In the genomic region with DNA sequence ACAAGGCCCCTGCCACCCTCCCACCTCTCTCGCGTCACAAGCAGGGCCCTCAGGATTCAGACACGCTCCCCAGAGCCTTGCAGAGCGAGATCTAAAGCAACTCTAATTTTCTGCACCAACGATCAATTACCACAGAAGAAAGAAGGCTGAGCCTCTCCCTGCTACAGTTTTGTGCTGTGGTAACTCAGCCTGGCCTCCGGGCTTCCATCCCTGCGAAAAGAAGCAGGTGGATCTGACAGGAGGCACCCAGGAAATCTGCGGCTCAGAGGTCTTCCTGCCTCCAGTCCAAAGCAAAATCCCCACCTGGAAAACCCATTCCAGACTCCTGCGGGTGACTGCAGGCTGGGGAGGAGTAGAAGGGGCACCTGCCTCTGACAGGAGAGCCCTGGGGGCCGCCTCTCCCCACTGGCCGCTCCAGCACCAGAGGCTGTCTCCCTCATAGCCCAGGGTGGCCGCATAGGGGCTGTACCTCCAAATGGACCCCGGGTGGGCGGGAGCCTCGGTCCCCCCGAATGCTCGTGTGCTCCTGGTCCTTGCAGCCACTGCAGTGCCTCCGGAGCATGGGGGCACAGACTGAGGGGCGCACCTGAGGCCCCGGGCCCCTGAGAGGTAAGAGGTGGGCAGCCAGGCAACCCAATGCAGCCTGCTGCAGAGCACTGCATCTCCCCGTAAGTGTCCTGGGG, we compare ENCODE assay signal across 23 cellular contexts. TPM values are rescaled to one million over a fixed set of nuclear protein-coding genes. Genes with fewer than 3 reads are reported as not detected.
DNase-seq lines count a peak whose midpoint lies in the region; ATAC-seq, FAIRE-seq and TF ChIP-seq lines count a peak whose summit lies in the region.
"Had no signal": no experiment of that assay in that cellular context is flagged by ENCODE, and none has a peak within 500 bp of the region (broad histone marks: within the 10 kb centered on the region; RNA-seq: fewer than 3 reads in every experiment).

No MANE protein-coding gene starts in this region.

- H3K4me2 ChIP-seq in BLaER1 (peak overlapping the region; percentile 100), HepG2 (ENCODE audit: low read depth, low read length) (no peak overlapping the region), trophoblast cell (ENCODE audit: low read length) (no peak overlapping the region)
- H3K4me2 ChIP-seq: KMS-11 had no signal

- no peak overlapping the region for H2AK5ac ChIP-seq in trophoblast cell (ENCODE audit: low read length)

- H3K4me3 ChIP-seq in BLaER1 (peak overlapping the region; percentile 60), HepG2 (replicated peaks in 1 of 3; ENCODE audit: insufficient read depth in 1 of 3, low read depth in 2 of 3, low read length in 3 of 3) (no peak overlapping the region), trophoblast cell (ENCODE audit: low read depth, low read length) (peak overlapping the region; percentile 20)
- H3K4me3 ChIP-seq: prostate gland had no signal

- H2BK12ac ChIP-seq in trophoblast cell (ENCODE audit: low read length), result no peak overlapping the region

- H3K27ac ChIP-seq in BLaER1, result peak overlapping the region; percentile 86
- peak overlapping the region; percentile 79 for H3K27ac ChIP-seq in RWPE1
- H3K27ac ChIP-seq in HepG2 (ENCODE audit: extremely low read length, insufficient read depth, low read length), result no peak overlapping the region
- no peak overlapping the region for H3K27ac ChIP-seq in trophoblast cell (ENCODE audit: low read depth, low read length)
- H3K27ac ChIP-seq: KMS-11, neutrophil, prostate gland, VCaP had no signal

- H3K4ac ChIP-seq in trophoblast cell (ENCODE audit: low read depth, low read length), result peak overlapping the region; percentile 73

- H3K36me3 ChIP-seq in BLaER1 (0 out of 2 replicates have a peak, but pooled peaks cover 6% of the 10 kb centered on the region), HepG2 (replicated peaks in 1 of 2; ENCODE audit: control insufficient read depth in 1 of 2, insufficient read depth in 2 of 2, low read length in 2 of 2) (no peaks in the 10 kb centered on the region), trophoblast cell (ENCODE audit: control insufficient read depth in 1 of 2, insufficient read depth in 2 of 2, low read length in 2 of 2) (peaks cover 2 to 9% of the 10 kb centered on the region in 2 experiments)
- H3K36me3 ChIP-seq: neutrophil, prostate gland had no signal

- H3K27me3 ChIP-seq in BLaER1 (no peaks in the 10 kb centered on the region), HepG2 (ENCODE audit: control insufficient read depth in 1 of 2, insufficient read depth in 2 of 2, low read length in 2 of 2) (peaks cover 9 to 60% of the 10 kb centered on the region in 2 experiments), trophoblast cell (ENCODE audit: insufficient read depth, low read length) (no peaks in the 10 kb centered on the region)

- H3K23ac ChIP-seq in trophoblast cell (ENCODE audit: low read length), result no peak overlapping the region

- WGBS in HepG2 (ENCODE audit: low lambda C conversion rate), result 26% methylated on average over 8 of the region's 21 CpGs
- no CpG with 5 or more reads among the region's 21 CpGs for WGBS in trophoblast cell (ENCODE audit: extremely low coverage, insufficient coverage, insufficient read length)

- no peak overlapping the region for H4K12ac ChIP-seq in trophoblast cell (ENCODE audit: low read depth, low read length)

- no peak for TF ChIP-seq RAD21 in HepG2 (CRISPR knock-in tag; IDR thresholded peaks at IDR 0.05)

- H3K9me3 Mint-ChIP-seq in naive thymus-derived CD8-positive, alpha-beta T cell, result peaks cover 0 to 11% (median 0%) of the 10 kb centered on the region in 9 donors
- H3K9me3 Mint-ChIP-seq in activated T-helper 1 cell treated with anti-CD3 and anti-CD28 coated beads, Interleukin-12 subunit alpha, Interleukin-12 subunit beta, Interleukin-2, Interleukin-4 antibody, amounts not matched to agents 30 ng/mL and 10 ng/mL and 1 ng/mL, durations not matched to agents 14 hours and 24 hours and 36 hours, result no peaks in the 10 kb centered on the region
- H3K9me3 Mint-ChIP-seq: stimulated activated naive CD8-positive, alpha-beta T cell treated with anti-CD3 and anti-CD28 coated beads, Interleukin-15, Interleukin-2, amounts not matched to agents 100 ng/mL and 50 ng/mL, for 24 hours had no signal

- H3K9ac ChIP-seq in BLaER1 (peak overlapping the region; percentile 80), HepG2 (ENCODE audit: insufficient read depth, low read depth, low read length) (no peak overlapping the region), trophoblast cell (ENCODE audit: low read length) (peak overlapping the region; percentile 38)
- H3K9ac ChIP-seq: KMS-11 had no signal

- peak overlapping the region; percentile 25 for H3K18ac ChIP-seq in trophoblast cell (ENCODE audit: low read length)

- H3K36me3 Mint-ChIP-seq in naive thymus-derived CD8-positive, alpha-beta T cell, result no peaks in the 10 kb centered on the region
- H3K36me3 Mint-ChIP-seq in activated T-helper 1 cell treated with anti-CD3 and anti-CD28 coated beads, Interleukin-12 subunit alpha, Interleukin-12 subunit beta, Interleukin-2, Interleukin-4 antibody, amounts not matched to agents 30 ng/mL and 10 ng/mL and 1 ng/mL, durations not matched to agents 14 hours and 24 hours and 36 hours (ENCODE audit: low read depth), result no peaks in the 10 kb centered on the region

- DNase-seq in RWPE1 (ENCODE audit: low spot score) (no peak), HepG2 (ENCODE audit: low spot score) (no peak), trophoblast cell (no peak)
- no peak for DNase-seq in naive thymus-derived CD8-positive, alpha-beta T cell
- no peak for DNase-seq in activated T-helper 1 cell treated with anti-CD3 and anti-CD28 coated beads, Interleukin-12 subunit alpha, Interleukin-12 subunit beta, Interleukin-2, Interleukin-4 antibody, amounts not matched to agents 30 ng/mL and 10 ng/mL and 1 ng/mL, durations not matched to agents 14 hours and 24 hours and 36 hours (ENCODE audit: low spot score)
- DNase-seq: activated CD4-positive, alpha-beta T cell treated with anti-CD3 and anti-CD28 coated beads for 48 hours; activated gamma-delta T cell treated with Interleukin-2 at 50 U/mL for 16 hours; activated naive CD8-positive, alpha-beta T cell treated with anti-CD3 and anti-CD28 coated beads, Interleukin-2, amount 50 U/mL, for 24 hours; activated T-cell treated with anti-CD3 and anti-CD28 coated beads, Interleukin-2, amount 50 U/mL, for 1 hour; DMS79; GF-D8; MM.1S; NCI-H1417 treated with DMSO at 0.1 percent for 48 hours; SHP77; T-helper 9 cell had no signal

- H3K4me1 ChIP-seq in BLaER1 (peaks cover 100% of the 10 kb centered on the region), HepG2 (ENCODE audit: insufficient read depth, low read length) (no peaks in the 10 kb centered on the region), trophoblast cell (ENCODE audit: control insufficient read depth in 1 of 2, insufficient read depth in 2 of 2, low read length in 2 of 2) (peaks cover 20 to 31% of the 10 kb centered on the region in 2 experiments)

- no peak for FAIRE-seq in HepG2 (lab: Jason Lieb, UNC)
- FAIRE-seq: keratinocyte had no signal

- H2BK5ac ChIP-seq in trophoblast cell (ENCODE audit: low read depth, low read length, poor library complexity), result no peak overlapping the region

- peaks cover 5% of the 10 kb centered on the region for H3K79me1 ChIP-seq in trophoblast cell (ENCODE audit: low read length)

- POLR2A ChIA-PET in RWPE1 (lab: Yijun Ruan, JAX; ENCODE audit: low non-redundant PET), result no interaction called here
- POLR2A ChIA-PET in HepG2 (lab: Yijun Ruan, JAX), result no interaction called here
- POLR2A ChIA-PET in naive thymus-derived CD8-positive, alpha-beta T cell (lab: Charles Lee), result no interaction called here

- no peak overlapping the region for H3K4me3 Mint-ChIP-seq in naive thymus-derived CD8-positive, alpha-beta T cell
- no peak overlapping the region for H3K4me3 Mint-ChIP-seq in activated T-helper 1 cell treated with anti-CD3 and anti-CD28 coated beads, Interleukin-12 subunit alpha, Interleukin-12 subunit beta, Interleukin-2, Interleukin-4 antibody, amounts not matched to agents 30 ng/mL and 10 ng/mL and 1 ng/mL, durations not matched to agents 14 hours and 24 hours and 36 hours
- H3K4me3 Mint-ChIP-seq: activated naive CD8-positive, alpha-beta T cell treated with anti-CD3 and anti-CD28 coated beads, Interleukin-2, amount 50 U/mL, for 24 hours; stimulated activated naive CD8-positive, alpha-beta T cell treated with anti-CD3 and anti-CD28 coated beads, Interleukin-15, Interleukin-2, amounts not matched to agents 100 ng/mL and 50 ng/mL, for 24 hours had no signal

- no peak for TF ChIP-seq CTCF in RWPE1 (conservative IDR thresholded peaks at IDR 0.05; ENCODE audit: low read depth)
- TF ChIP-seq CTCF in HepG2 (CRISPR knock-in tag; IDR thresholded peaks at IDR 0.05), result no peak

- BruUV-seq in HepG2 (replicated peaks; lab: Mats Ljungman, UMichigan), result no TSS peak

- ATAC-seq in HepG2, result peak; percentile 14; the same call in 2 of the 3 replicates
- no peak for ATAC-seq in naive thymus-derived CD8-positive, alpha-beta T cell
- no peak for ATAC-seq in GM18519 (IDR thresholded peaks at IDR 0.05; ENCODE audit: low FRiP score, unreplicated experiment)
- ATAC-seq: activated naive CD8-positive, alpha-beta T cell treated with anti-CD3 and anti-CD28 coated beads, Interleukin-2, amount 50 U/mL, for 24 hours had no signal

- no peak for TF ChIP-seq EP300 in HepG2 (IDR thresholded peaks at IDR 0.05; ENCODE audit: low read depth in 2 of 2, low read length in 2 of 2)
- TF ChIP-seq EP300 in HepG2 (CRISPR knock-in tag; IDR thresholded peaks at IDR 0.05; ENCODE audit: borderline replicate concordance), result no peak

- H3K14ac ChIP-seq in trophoblast cell (ENCODE audit: low read length), result no peak overlapping the region

- no peak for TF ChIP-seq POLR2A in HepG2 (IDR thresholded peaks at IDR 0.05; ENCODE audit: insufficient read depth in 1 of 2, low read depth in 2 of 2, low read length in 2 of 2)

- no peak overlapping the region for H3K27ac Mint-ChIP-seq in naive thymus-derived CD8-positive, alpha-beta T cell
- no peak overlapping the region for H3K27ac Mint-ChIP-seq in activated T-helper 1 cell treated with anti-CD3 and anti-CD28 coated beads, Interleukin-12 subunit alpha, Interleukin-12 subunit beta, Interleukin-2, Interleukin-4 antibody, amounts not matched to agents 30 ng/mL and 10 ng/mL and 1 ng/mL, durations not matched to agents 14 hours and 24 hours and 36 hours
- H3K27ac Mint-ChIP-seq: activated naive CD8-positive, alpha-beta T cell treated with anti-CD3 and anti-CD28 coated beads, Interleukin-2, amount 50 U/mL, for 24 hours; stimulated activated naive CD8-positive, alpha-beta T cell treated with anti-CD3 and anti-CD28 coated beads, Interleukin-15, Interleukin-2, amounts not matched to agents 100 ng/mL and 50 ng/mL, for 24 hours had no signal

- H4K20me1 ChIP-seq in BLaER1, result peaks cover 98% of the 10 kb centered on the region
- no peaks in the 10 kb centered on the region for H4K20me1 ChIP-seq in HepG2 (ENCODE audit: insufficient read depth, low read length)

- no peaks in the 10 kb centered on the region for H3K9me3 ChIP-seq in BLaER1
- no peaks in the 10 kb centered on the region for H3K9me3 ChIP-seq in HepG2 (ENCODE audit: low read length)
- H3K9me3 ChIP-seq in trophoblast cell (ENCODE audit: insufficient read depth, low read depth, low read length), result peaks cover 2% of the 10 kb centered on the region
- H3K9me3 ChIP-seq: neutrophil, prostate gland had no signal

- no peak overlapping the region for H4K8ac ChIP-seq in trophoblast cell (ENCODE audit: low read depth, low read length)

- intact Hi-C loops in HepG2 (cut with micrococcal nuclease; ENCODE audit: unreplicated experiment), result no loop called here
- intact Hi-C loops in activated T-helper 1 cell treated with anti-CD3 and anti-CD28 coated beads, Interleukin-12 subunit alpha, Interleukin-12 subunit beta, Interleukin-2, Interleukin-4 antibody, amounts not matched to agents 30 ng/mL and 10 ng/mL and 1 ng/mL, durations not matched to agents 14 hours and 24 hours and 36 hours (cut with micrococcal nuclease), result no loop called here

- no peak overlapping the region for H2AFZ ChIP-seq in HepG2 (ENCODE audit: low read length)
- no peak overlapping the region for H2AFZ ChIP-seq in trophoblast cell (ENCODE audit: insufficient read depth, low read length, poor library complexity)

- no peak overlapping the region for H4K91ac ChIP-seq in trophoblast cell (ENCODE audit: low read depth, low read length)

- no peaks in the 10 kb centered on the region for H3K4me1 Mint-ChIP-seq in naive thymus-derived CD8-positive, alpha-beta T cell
- no peaks in the 10 kb centered on the region for H3K4me1 Mint-ChIP-seq in activated T-helper 1 cell treated with anti-CD3 and anti-CD28 coated beads, Interleukin-12 subunit alpha, Interleukin-12 subunit beta, Interleukin-2, Interleukin-4 antibody, amounts not matched to agents 30 ng/mL and 10 ng/mL and 1 ng/mL, durations not matched to agents 14 hours and 24 hours and 36 hours (ENCODE audit: low read depth)
- H3K4me1 Mint-ChIP-seq: activated naive CD8-positive, alpha-beta T cell treated with anti-CD3 and anti-CD28 coated beads, Interleukin-2, amount 50 U/mL, for 24 hours had no signal

- CTCF ChIA-PET in RWPE1 (lab: Yijun Ruan, JAX), result interaction anchor here (0.7 kb wide), 1 partner anchor 35 kb away, joined by 3 read pairs; no protein-coding TSS in a partner anchor
- CTCF ChIA-PET in HepG2 (lab: Yijun Ruan, JAX; ENCODE audit: low intra/inter-chr PET ratio, low total read pairs), result no interaction called here

- H3K79me2 ChIP-seq in HepG2 (ENCODE audit: insufficient read depth, low read length), result no peaks in the 10 kb centered on the region
- H3K79me2 ChIP-seq in trophoblast cell (ENCODE audit: control insufficient read depth, insufficient read depth, low read length, poor library complexity), result peaks cover 10% of the 10 kb centered on the region

- H3K27me3 Mint-ChIP-seq in naive thymus-derived CD8-positive, alpha-beta T cell, result peaks cover 0 to 26% (median 7%) of the 10 kb centered on the region in 5 donors
- no peaks in the 10 kb centered on the region for H3K27me3 Mint-ChIP-seq in activated T-helper 1 cell treated with anti-CD3 and anti-CD28 coated beads, Interleukin-12 subunit alpha, Interleukin-12 subunit beta, Interleukin-2, Interleukin-4 antibody, amounts not matched to agents 30 ng/mL and 10 ng/mL and 1 ng/mL, durations not matched to agents 14 hours and 24 hours and 36 hours (ENCODE audit: insufficient read depth)

- H2BK120ac ChIP-seq in trophoblast cell (ENCODE audit: insufficient read depth, low read length, poor library complexity), result no peak overlapping the region

- in situ Hi-C loops in HepG2 (cut with HindIII; ENCODE audit: extremely low pct_ligation_motif_present, low pct_unique_long_range_greater_than_20kb), result no loop called here

RNA-seq across cellular contexts. Expression of a gene that starts 31.0 kb away (rescaled TPM):
- total RNA-seq in HepG2 (2016; rRNA removed; fragmentation: Illumina TruSeq; extraction: Trizol), result not detected in 2 replicates
- total RNA-seq in HepG2 (2016; cell fraction: cytosol; rRNA removed; fragmentation: Illumina TruSeq; extraction: Trizol; ENCODE audit: low read depth), result not detected in 2 replicates
- total RNA-seq in HepG2 (2016; cell fraction: insoluble cytoplasmic fraction; rRNA removed; fragmentation: Illumina TruSeq; extraction: Trizol), result not detected in 2 replicates
- not detected in 2 replicates for total RNA-seq in HepG2 (2016; cell fraction: membrane; rRNA removed; fragmentation: Illumina TruSeq; extraction: Trizol)
- total RNA-seq in HepG2 (2016; cell fraction: nucleus; rRNA removed; fragmentation: Illumina TruSeq; extraction: Trizol), result not detected in 2 replicates
- polyA plus RNA-seq in HepG2 (2011; rRNA removed), result not detected in 2 replicates
- 0.04 TPM in 1 of 2 replicates, not detected in the other for polyA plus RNA-seq in HepG2 (2011; cell fraction: cytosol; rRNA removed)
- not detected in 2 replicates for polyA plus RNA-seq in HepG2 (2011; cell fraction: nucleus; rRNA removed)
- polyA plus RNA-seq in HepG2 (2012), result not detected in 2 replicates
- not detected in 2 replicates for polyA plus RNA-seq in HepG2 (2016; cell fraction: cytosol; fragmentation: Illumina TruSeq; extraction: Trizol; ENCODE audit: low read depth)
- not detected in 2 replicates for polyA plus RNA-seq in HepG2 (2016; cell fraction: insoluble cytoplasmic fraction; fragmentation: Illumina TruSeq; extraction: Trizol; ENCODE audit: low read depth)
- not detected in 2 replicates for polyA plus RNA-seq in HepG2 (2016; cell fraction: membrane; fragmentation: Illumina TruSeq; extraction: Trizol; ENCODE audit: low read depth)
- not detected in 2 replicates for polyA plus RNA-seq in HepG2 (2016; cell fraction: nucleus; fragmentation: Illumina TruSeq; extraction: Trizol; ENCODE audit: insufficient read depth, low read depth)
- 8.0 TPM in 1 of 2 replicates, not detected in the other for polyA minus RNA-seq in HepG2 (2011; rRNA and poly(A)+ RNA removed; ENCODE audit: low replicate concordance)
- polyA minus RNA-seq in HepG2 (2011; cell fraction: cytosol; rRNA and poly(A)+ RNA removed), result 0.53 TPM in 1 of 2 replicates, not detected in the other
- 0.26 TPM in 1 of 2 replicates, not detected in the other for polyA minus RNA-seq in HepG2 (2011; cell fraction: nucleus; rRNA and poly(A)+ RNA removed)
- 194 and 203 TPM in 2 replicates for polyA plus RNA-seq in trophoblast cell (2013)
- 1 to 10 TPM in 1 of 2 experiments, under 1 TPM in 1; 0.42 to 1.1 TPM for total RNA-seq in naive thymus-derived CD8-positive, alpha-beta T cell
- 1 to 10 TPM; 1.4 to 2.0 (median 1.9) TPM for polyA plus RNA-seq in naive thymus-derived CD8-positive, alpha-beta T cell
- 1.7 and 1.9 TPM in 2 replicates for total RNA-seq in activated T-helper 1 cell treated with anti-CD3 and anti-CD28 coated beads, Interleukin-12 subunit alpha, Interleukin-12 subunit beta, Interleukin-2, Interleukin-4 antibody, amounts not matched to agents 30 ng/mL and 10 ng/mL and 1 ng/mL, durations not matched to agents 14 hours and 24 hours and 36 hours

Comparison
In these comparisons a context has a peak if more than half of its experiments do, and no peak if none do; other contexts are left out.
1. H3K27ac ChIP-seq: peak in BLaER1 (single experiment) and RWPE1 (single experiment); none in HepG2 (single experiment) and trophoblast cell (single experiment).
2. H3K4me3 ChIP-seq: peak in BLaER1 (single experiment) and trophoblast cell (single experiment); none in HepG2 (0 of 3).